Comparison of ENCODE assay signal across 9 cellular contexts in the genomic region with DNA sequence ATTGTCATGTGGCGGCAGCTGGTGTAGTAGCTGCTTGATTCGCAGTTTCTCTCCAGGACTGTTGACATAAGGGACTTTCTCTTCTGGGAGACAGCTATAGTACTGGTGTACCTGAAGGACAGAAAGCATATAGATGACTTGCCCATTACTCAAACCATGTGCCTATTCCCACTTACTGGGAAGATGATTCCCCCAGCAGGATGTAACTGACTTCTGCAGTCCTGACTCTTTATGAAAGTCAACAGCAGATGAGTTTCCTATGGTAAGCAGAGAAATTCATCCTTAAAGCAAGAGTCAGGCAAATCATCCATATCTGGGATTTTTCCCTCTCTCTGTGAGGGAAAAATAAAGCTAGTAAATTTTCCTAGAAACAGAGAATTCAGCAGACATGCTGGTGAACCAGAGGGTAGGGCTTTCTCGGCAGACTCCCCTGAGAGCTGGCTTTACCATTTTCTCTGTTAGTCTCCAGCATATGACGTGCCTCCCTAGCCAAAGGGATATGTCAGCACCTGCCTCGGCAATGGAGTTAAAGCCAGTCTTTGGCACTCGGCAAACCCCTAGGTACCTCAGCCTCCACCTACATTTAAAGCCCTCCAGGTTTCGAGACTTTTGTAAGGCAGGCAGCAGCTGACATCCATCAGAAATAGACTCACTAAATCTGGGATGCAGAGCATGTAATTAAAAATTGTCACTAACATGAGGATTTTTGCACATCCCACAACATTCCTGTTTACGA.
DNase-seq lines count a peak whose midpoint lies in the region; ATAC-seq, FAIRE-seq and TF ChIP-seq lines count a peak whose summit lies in the region.
"Had no signal": no experiment of that assay in that cellular context is flagged by ENCODE, and none has a peak within 500 bp of the region (broad histone marks: within the 10 kb centered on the region; RNA-seq: fewer than 3 reads in every experiment).

No MANE protein-coding gene starts in this region.

- no peaks in the 10 kb centered on the region for H3F3A ChIP-seq in PC-9 (ENCODE audit: insufficient read depth, low read depth)

- no peak overlapping the region for H3K4me2 ChIP-seq in PC-9
- H3K4me2 ChIP-seq in keratinocyte (ENCODE audit: control insufficient read depth, extremely low read depth, insufficient read depth, low read depth, low read length) = peak overlapping the region; percentile 85

- H3K79me2 ChIP-seq in ACC112 (ENCODE audit: control insufficient read depth, insufficient read depth, low read length, unreplicated experiment) (peaks cover 9% of the 10 kb centered on the region), PC-9 (ENCODE audit: low read depth) (no peaks in the 10 kb centered on the region), keratinocyte (ENCODE audit: control insufficient read depth, insufficient read depth, low read length) (no peaks in the 10 kb centered on the region)

- H3K9me2 ChIP-seq in PC-9 (ENCODE audit: insufficient read depth) = no peaks in the 10 kb centered on the region

- no peaks in the 10 kb centered on the region for H4K20me1 ChIP-seq in PC-9 (ENCODE audit: insufficient read depth)
- no peaks in the 10 kb centered on the region for H4K20me1 ChIP-seq in keratinocyte (ENCODE audit: control insufficient read depth, extremely low read depth, insufficient read depth, low read length)

- H3K9me1 ChIP-seq in keratinocyte (ENCODE audit: control insufficient read depth, extremely low read depth, insufficient read depth, low read length) = no peaks in the 10 kb centered on the region

- H3K27me3 ChIP-seq in ACC112 (ENCODE audit: insufficient read depth, low read length) (no peaks in the 10 kb centered on the region), PC-9 (ENCODE audit: insufficient read depth, low read depth) (no peaks in the 10 kb centered on the region), keratinocyte (ENCODE audit: control insufficient read depth, extremely low read depth, insufficient read depth, low read length) (no peaks in the 10 kb centered on the region)

- H3K27ac ChIP-seq in ACC112 (ENCODE audit: low read depth, low read length) (peak overlapping the region; percentile 62), PC-9 (no peak overlapping the region), keratinocyte (ENCODE audit: control insufficient read depth, insufficient read depth, low read length) (peak overlapping the region; percentile 84)

- no peak overlapping the region for H2AFZ ChIP-seq in ACC112 (ENCODE audit: low read length, unreplicated experiment)
- H2AFZ ChIP-seq in PC-9 = no peak overlapping the region
- H2AFZ ChIP-seq in keratinocyte (ENCODE audit: control insufficient read depth, low read length) = peak overlapping the region; percentile 17

- ATAC-seq in GM21515 (IDR thresholded peaks at IDR 0.05; ENCODE audit: unreplicated experiment) = peak; percentile 48

- peaks cover 46% of the 10 kb centered on the region for H3K4me1 ChIP-seq in ACC112 (ENCODE audit: control insufficient read depth, insufficient read depth, low read length, unreplicated experiment)
- peaks cover 29% of the 10 kb centered on the region for H3K4me1 ChIP-seq in PC-9 (replicated peaks; ENCODE audit: insufficient read depth)
- peaks cover 61% of the 10 kb centered on the region for H3K4me1 ChIP-seq in keratinocyte (ENCODE audit: control insufficient read depth, extremely low read depth, insufficient read depth, low read length)

- H3K9me3 ChIP-seq in PC-9 (ENCODE audit: insufficient read depth, low read depth) (no peaks in the 10 kb centered on the region), keratinocyte (ENCODE audit: control insufficient read depth, low read depth, low read length) (no peaks in the 10 kb centered on the region)

- TF ChIP-seq CTCF in PC-9 (conservative IDR thresholded peaks at IDR 0.05) (no peak), keratinocyte (optimal IDR thresholded peaks at IDR 0.05 in 1 of 3, IDR thresholded peaks at IDR 0.05 in 1 of 3, conservative IDR thresholded peaks at IDR 0.05 in 1 of 3; ENCODE audit: extremely low read depth in 1 of 3, insufficient read depth in 2 of 3, low read length in 3 of 3) (peak in 1 of 3 experiments; percentile 34)

- intact Hi-C loops in PC-9 (cut with micrococcal nuclease; ENCODE audit: unreplicated experiment) = no loop called here

- CTCF ChIA-PET in PC-9 (lab: Charles Lee) = interaction anchor here (0.7 kb wide), 1 partner anchor 21 kb away, joined by 12 read pairs; no protein-coding TSS in a partner anchor

- H3K36me3 ChIP-seq in ACC112 (ENCODE audit: insufficient read depth, low read length) (peaks cover 23% of the 10 kb centered on the region), PC-9 (ENCODE audit: low read depth) (no peaks in the 10 kb centered on the region), keratinocyte (ENCODE audit: control insufficient read depth in 2 of 2, extremely low read depth in 1 of 2, insufficient read depth in 2 of 2, low read length in 2 of 2) (peaks cover 5% of the 10 kb centered on the region in 2 experiments)

- peak overlapping the region; percentile 75 for H3K9ac ChIP-seq in keratinocyte (ENCODE audit: control insufficient read depth, extremely low read depth, insufficient read depth, low read length)

- TSS peak; percentile 78 for BruUV-seq in PC-9 (replicated peaks; lab: Mats Ljungman, UMichigan)

- dilution Hi-C loops in keratinocyte (cut with MboI; ENCODE audit: extremely low pct_ligation_motif_present, low sequenced_read_pairs) = no loop called here

- H3K4me3 ChIP-seq in ACC112 (ENCODE audit: low read depth, low read length) (no peak overlapping the region), PC-9 (no peak overlapping the region), keratinocyte (ENCODE audit: control insufficient read depth in 2 of 3, extremely low read depth in 1 of 3, insufficient read depth in 2 of 3, low read depth in 1 of 3, low read length in 3 of 3) (peak overlapping the region; percentile 4 to 50 (median 24))

- DNase-seq in PC-9 (no peak), keratinocyte (ENCODE audit: low read depth, low spot score) (no peak), SW 1271 (lab: John Stamatoyannopoulos, UW) (no peak)
- DNase-seq in activated naive CD4-positive, alpha-beta T cell (lab: John Stamatoyannopoulos, UW) = no peak
- DNase-seq in stimulated activated naive CD4-positive, alpha-beta T cell (lab: John Stamatoyannopoulos, UW) = no peak
- DNase-seq in effector CD4-positive, alpha-beta T cell = no peak
- DNase-seq: NCI-H187 had no signal

- POLR2A ChIA-PET in PC-9 (lab: Charles Lee; ENCODE audit: unreplicated experiment) = interaction anchor here (0.9 kb wide), 1 partner anchor 9 kb away, joined by 4 read pairs; no protein-coding TSS in a partner anchor

- no peak for FAIRE-seq in keratinocyte (lab: Jason Lieb, UNC)

Comparison
In these comparisons a context has a peak if more than half of its experiments do, and no peak if none do; other contexts are left out.
1. H3K4me3 ChIP-seq: peak in keratinocyte (3 of 3); none in ACC112 (single experiment) and PC-9 (single experiment).